In genomic region chr1:31155216-31155806, GRCh38 we compare ENCODE assay signal across 8 cellular contexts.
DNase-seq lines count a peak whose midpoint lies in the region; FAIRE-seq lines count a peak whose summit lies in the region.

No MANE protein-coding gene starts in this region.

- H3K4me1 ChIP-seq in thymus (ENCODE audit: control insufficient read depth, insufficient read depth, low read length) = peaks cover 3% of the 10 kb centered on the region

- H3K9me3 ChIP-seq in thymus (ENCODE audit: control insufficient read depth) = no peaks in the 10 kb centered on the region

- peak overlapping the region; percentile 74 for H3K4me3 ChIP-seq in thymus (ENCODE audit: low read length)

- peak overlapping the region; percentile 83 for H3K27ac ChIP-seq in thymus (ENCODE audit: low read depth)

- FAIRE-seq in GM18507 (lab: Jason Lieb, UNC) = peak; percentile 51

- in situ Hi-C loops in ACHN (cut with HindIII; ENCODE audit: low pct_ligation_motif_present, low pct_unique_long_range_greater_than_20kb, low sequenced_read_pairs) = no loop called here

- DNase-seq in ACHN = peak; percentile 74
- peak; percentile 45 for DNase-seq in GM18507 (ENCODE audit: extremely low spot score, insufficient read length, low read depth)
- DNase-seq in HK-2 (ENCODE audit: unreplicated experiment) = peak; percentile 79
- peak; percentile 80 for DNase-seq in RPMI8226
- DNase-seq in activated T-helper 9 cell treated with anti-CD3 and anti-CD28 coated beads, Interleukin-2, amount 50 U/mL, for 16 hours (ENCODE audit: low read depth) = peak; percentile 46
- DNase-seq in foreskin melanocyte = peak; percentile 35
- DNase-seq in non-pigmented ciliary epithelial cell (ENCODE audit: low read depth) = peak; percentile 14

- under 1% methylated on average over 46 of the region's 46 CpGs for WGBS in thymus

- H3K27me3 ChIP-seq in thymus (ENCODE audit: control insufficient read depth, insufficient read depth) = no peaks in the 10 kb centered on the region

- no peaks in the 10 kb centered on the region for H3K36me3 ChIP-seq in thymus (ENCODE audit: control insufficient read depth, insufficient read depth)

Comparison
In these comparisons a context has a peak if more than half of its experiments do, and no peak if none do; other contexts are left out.
1. Peak in every context shown above with its lines: DNase-seq, H3K4me3 ChIP-seq and H3K27ac ChIP-seq.
2. DNase-seq: peak in every context shown above with its lines; median percentile 80 in RPMI8226; 79 in HK-2; 74 in ACHN; 46 in activated T-helper 9 cell treated with anti-CD3 and anti-CD28 coated beads, Interleukin-2, amount 50 U/mL, for 16 hours; 45 in GM18507; 35 in foreskin melanocyte; 14 in non-pigmented ciliary epithelial cell.